Comparison of ENCODE assay signal across 10 cellular contexts in genomic region chr12:57934804-57935203, GRCh38. TPM values are rescaled to one million over a fixed set of nuclear protein-coding genes. Genes with fewer than 3 reads are reported as not detected.
DNase-seq lines count a peak whose midpoint lies in the region; TF ChIP-seq lines count a peak whose summit lies in the region.
"Had no signal": no experiment of that assay in that cellular context is flagged by ENCODE, and none has a peak within 500 bp of the region (broad histone marks: within the 10 kb centered on the region; RNA-seq: fewer than 3 reads in every experiment).

No MANE protein-coding gene starts in this region.

- H3K9me3 ChIP-seq in DOHH2 (ENCODE audit: control insufficient read depth, insufficient read depth, low read length) (no peaks in the 10 kb centered on the region), MM.1S (replicated peaks; ENCODE audit: insufficient read depth, low read length) (no peaks in the 10 kb centered on the region), neural progenitor cell (ENCODE audit: low read depth) (no peaks in the 10 kb centered on the region), right atrium auricular region (no peaks in the 10 kb centered on the region)
- H3K9me3 ChIP-seq: tibial nerve had no signal

- peaks cover 14% of the 10 kb centered on the region for H3K4me1 Mint-ChIP-seq in activated naive CD8-positive, alpha-beta T cell treated with anti-CD3 and anti-CD28 coated beads for 36 hours
- peaks cover 20% of the 10 kb centered on the region for H3K4me1 Mint-ChIP-seq in neural progenitor cell

- H3K36me3 ChIP-seq in DOHH2 (ENCODE audit: control insufficient read depth, low read length) (peaks cover 5% of the 10 kb centered on the region; the same call in 1 of the 2 replicates), MM.1S (replicated peaks; ENCODE audit: insufficient read depth, low read length) (no peaks in the 10 kb centered on the region), neural progenitor cell (no peaks in the 10 kb centered on the region), right atrium auricular region (peaks cover 5% of the 10 kb centered on the region)

- H3K4me1 ChIP-seq in DOHH2 (ENCODE audit: control insufficient read depth, low read length) (peaks cover 24% of the 10 kb centered on the region), MM.1S (ENCODE audit: low read length) (peaks cover 16% of the 10 kb centered on the region), neural progenitor cell (peaks cover 9% of the 10 kb centered on the region), right atrium auricular region (peaks cover 0 to 4% of the 10 kb centered on the region in 2 donors)

- H3K27ac ChIP-seq in DOHH2 (ENCODE audit: low read depth, low read length) (peak overlapping the region; percentile 81), MM.1S (ENCODE audit: low read length) (no peak overlapping the region), neural progenitor cell (no peak overlapping the region), right atrium auricular region (no peak overlapping the region)

- H2AFZ ChIP-seq in MM.1S (ENCODE audit: low read length), result no peak overlapping the region
- no peak overlapping the region for H2AFZ ChIP-seq in neural progenitor cell (replicated peaks)

- H3K9me3 Mint-ChIP-seq in activated naive CD8-positive, alpha-beta T cell treated with anti-CD3 and anti-CD28 coated beads for 36 hours, result peaks cover 2% of the 10 kb centered on the region
- no peaks in the 10 kb centered on the region for H3K9me3 Mint-ChIP-seq in neural progenitor cell

- H3K27me3 Mint-ChIP-seq in activated naive CD8-positive, alpha-beta T cell treated with anti-CD3 and anti-CD28 coated beads for 36 hours, result no peaks in the 10 kb centered on the region
- H3K27me3 Mint-ChIP-seq in neural progenitor cell (ENCODE audit: insufficient read depth, low read depth), result no peaks in the 10 kb centered on the region

- peaks cover 14% of the 10 kb centered on the region for H3K36me3 Mint-ChIP-seq in activated naive CD8-positive, alpha-beta T cell treated with anti-CD3 and anti-CD28 coated beads for 36 hours
- peaks cover 2% of the 10 kb centered on the region for H3K36me3 Mint-ChIP-seq in neural progenitor cell

- H3K9ac ChIP-seq in MM.1S (ENCODE audit: low read length) (no peak overlapping the region), neural progenitor cell (no peak overlapping the region)

- no peak for DNase-seq in MM.1S
- DNase-seq in activated naive CD8-positive, alpha-beta T cell treated with anti-CD3 and anti-CD28 coated beads for 36 hours, result no peak
- no peak for DNase-seq in neural progenitor cell (ENCODE audit: low spot score)
- DNase-seq in GM03348 (ENCODE audit: low spot score), result no peak
- DNase-seq in right atrium auricular region (ENCODE audit: low spot score), result no peak
- DNase-seq in GM19240 (ENCODE audit: insufficient read length, low spot score), result no peak
- DNase-seq: DMS79, posterior cingulate gyrus had no signal

- H3K4me2 ChIP-seq in DOHH2 (ENCODE audit: low read length) (peak overlapping the region; percentile 84), MM.1S (ENCODE audit: low read depth, low read length) (peak overlapping the region; percentile 67; the same call in 1 of the 2 replicates), neural progenitor cell (peak overlapping the region; percentile 92)

- peak overlapping the region; percentile 97 for H3K4me3 Mint-ChIP-seq in activated naive CD8-positive, alpha-beta T cell treated with anti-CD3 and anti-CD28 coated beads for 36 hours
- no peak overlapping the region for H3K4me3 Mint-ChIP-seq in neural progenitor cell

- H3K9me2 ChIP-seq in DOHH2 (replicated peaks; ENCODE audit: control insufficient read depth, low read length), result no peaks in the 10 kb centered on the region
- no peaks in the 10 kb centered on the region for H3K9me2 ChIP-seq in MM.1S (replicated peaks; ENCODE audit: insufficient read depth, low read length)

- peaks cover 1% of the 10 kb centered on the region; the same call in 1 of the 2 replicates for H3F3A ChIP-seq in DOHH2 (ENCODE audit: control insufficient read depth, insufficient read depth)
- H3F3A ChIP-seq in MM.1S (ENCODE audit: insufficient read depth, low read length), result peaks cover 11% of the 10 kb centered on the region
- no peaks in the 10 kb centered on the region for H3F3A ChIP-seq in neural progenitor cell (ENCODE audit: low read depth)

- peak overlapping the region; percentile 89 for H3K4me3 ChIP-seq in DOHH2 (ENCODE audit: low read length)
- peak overlapping the region; percentile 82; the same call in 1 of the 2 replicates for H3K4me3 ChIP-seq in MM.1S (ENCODE audit: low read length)
- H3K4me3 ChIP-seq in neural progenitor cell, result no peak overlapping the region
- H3K4me3 ChIP-seq in right atrium auricular region, result no peak overlapping the region

- peaks cover 18% of the 10 kb centered on the region for H3K79me2 ChIP-seq in DOHH2 (ENCODE audit: control insufficient read depth, low read length)
- H3K79me2 ChIP-seq in MM.1S (ENCODE audit: low read length), result peaks cover 9% of the 10 kb centered on the region; the same call in 1 of the 2 replicates
- H3K79me2 ChIP-seq in neural progenitor cell (ENCODE audit: low read depth), result no peaks in the 10 kb centered on the region

- no peaks in the 10 kb centered on the region for H3K27me3 ChIP-seq in DOHH2 (ENCODE audit: control insufficient read depth, low read length)
- no peaks in the 10 kb centered on the region for H3K27me3 ChIP-seq in MM.1S (replicated peaks; ENCODE audit: insufficient read depth, low read length)
- peaks cover 34% of the 10 kb centered on the region for H3K27me3 ChIP-seq in neural progenitor cell
- no peaks in the 10 kb centered on the region for H3K27me3 ChIP-seq in right atrium auricular region
- H3K27me3 ChIP-seq: tibial nerve had no signal

- H4K20me1 ChIP-seq in DOHH2 (ENCODE audit: control insufficient read depth, insufficient read depth, low read depth, low read length), result no peaks in the 10 kb centered on the region
- H4K20me1 ChIP-seq in MM.1S (ENCODE audit: insufficient read depth, low read length), result no peaks in the 10 kb centered on the region
- no peaks in the 10 kb centered on the region for H4K20me1 ChIP-seq in neural progenitor cell (ENCODE audit: low read depth)

- TF ChIP-seq CTCF in DOHH2 (IDR thresholded peaks at IDR 0.05; ENCODE audit: low read depth, low read length, poor library complexity, severe bottlenecking) (no peak), MM.1S (IDR thresholded peaks at IDR 0.05; ENCODE audit: low read length) (no peak), neural progenitor cell (IDR thresholded peaks at IDR 0.05) (no peak), right atrium auricular region (IDR thresholded peaks at IDR 0.05) (no peak)

- H3K27ac Mint-ChIP-seq in activated naive CD8-positive, alpha-beta T cell treated with anti-CD3 and anti-CD28 coated beads for 36 hours, result no peak overlapping the region
- no peak overlapping the region for H3K27ac Mint-ChIP-seq in neural progenitor cell

RNA-seq across cellular contexts. Expression of gene ATP23, which starts 6.6 kb away (rescaled TPM):
- total RNA-seq in activated naive CD8-positive, alpha-beta T cell treated with anti-CD3 and anti-CD28 coated beads for 36 hours, result 10 to 100 TPM; 13.2 to 13.8 TPM
- total RNA-seq in neural progenitor cell (ENCODE audit: low replicate concordance) (6.3 and 11.4 TPM in 2 replicates), right atrium auricular region (1 to 10 TPM; 2.6 to 6.0 TPM)

Comparison
In these comparisons a context has a peak if more than half of its experiments do, and no peak if none do; other contexts are left out.
1. H3K4me3 ChIP-seq: peak in DOHH2 (single experiment) and MM.1S (single experiment); none in neural progenitor cell (single experiment) and right atrium auricular region (0 of 2).
2. Peak in every context shown above with its lines, with median percentiles within 50 percentile points of each other: H3K4me2 ChIP-seq.